ENCODE assay signal across 10 cellular contexts in the genomic region with DNA sequence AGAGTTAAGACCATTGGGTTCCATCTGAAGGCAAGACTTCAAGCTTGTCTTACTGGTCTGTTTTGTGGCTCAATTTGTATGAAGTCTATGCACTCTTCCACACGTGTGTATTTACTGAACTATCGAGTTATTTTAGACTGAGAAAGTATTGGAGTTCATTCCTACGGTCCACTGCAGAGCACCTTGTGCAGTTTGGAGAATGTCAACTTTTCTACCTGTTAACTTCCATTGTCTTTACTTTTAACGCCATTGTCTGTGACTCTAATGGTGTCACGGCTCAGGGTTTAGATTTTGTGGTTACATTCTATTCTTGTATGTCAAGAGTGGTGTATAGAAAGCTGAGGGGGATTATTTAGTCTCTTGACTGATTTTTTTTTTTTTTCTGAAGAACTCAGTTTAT. TPM values are rescaled to one million over a fixed set of nuclear protein-coding genes. Genes with fewer than 3 reads are reported as not detected.
DNase-seq lines count a peak whose midpoint lies in the region; TF ChIP-seq lines count a peak whose summit lies in the region.
"Had no signal": no experiment of that assay in that cellular context is flagged by ENCODE, and none has a peak within 500 bp of the region (broad histone marks: within the 10 kb centered on the region; RNA-seq: fewer than 3 reads in every experiment).

No MANE protein-coding gene starts in this region.

- H3K27me3 ChIP-seq in SU-DHL-6 (ENCODE audit: low read length) (no peaks in the 10 kb centered on the region), esophagus squamous epithelium (no peaks in the 10 kb centered on the region), tibial artery (no peaks in the 10 kb centered on the region)

- no peaks in the 10 kb centered on the region for H3K9me2 ChIP-seq in SU-DHL-6 (replicated peaks; ENCODE audit: insufficient read depth, low read length)

- H3K79me2 ChIP-seq in SU-DHL-6 (ENCODE audit: insufficient read depth, low read length): peaks cover 87% of the 10 kb centered on the region

- H3K36me3 ChIP-seq in SU-DHL-6 (ENCODE audit: low read length) (peaks cover 19% of the 10 kb centered on the region), esophagus squamous epithelium (no peaks in the 10 kb centered on the region), tibial artery (no peaks in the 10 kb centered on the region)

- peak overlapping the region; percentile 73 for H3K4me2 ChIP-seq in SU-DHL-6 (ENCODE audit: low read depth, low read length, poor library complexity, severe bottlenecking)

- intact Hi-C loops in esophagus squamous epithelium (cut with DNase I) (loop anchor here (10.0 kb wide), 1 partner anchor 224 kb away; no protein-coding TSS in a partner anchor), tibial artery (cut with DNase I; ENCODE audit: low total_unique reads) (loop anchor here (5.0 to 10.0 kb wide), 3 partner anchors 53 to 227 kb away; no protein-coding TSS in a partner anchor)

- peaks cover 54% of the 10 kb centered on the region for H3K4me1 Mint-ChIP-seq in T-helper 1 cell treated with Interleukin-12 subunit alpha and Interleukin-12 subunit beta and Interleukin-4 antibody, amounts not matched to agents 30 μg/mL and 1 μg/mL, for 36 hours (ENCODE audit: low read depth)

- peak overlapping the region; percentile 96 for H3K4me3 Mint-ChIP-seq in T-helper 1 cell treated with Interleukin-12 subunit alpha and Interleukin-12 subunit beta and Interleukin-4 antibody, amounts not matched to agents 30 μg/mL and 1 μg/mL, for 36 hours

- H3K4me3 ChIP-seq in SU-DHL-6 (ENCODE audit: insufficient read depth, low read length, poor library complexity, severe bottlenecking) (peak overlapping the region; percentile 99), esophagus squamous epithelium (peak overlapping the region; percentile 76 to 97 (median 92)), skeletal muscle cell (ENCODE audit: low read depth, low read length) (peak overlapping the region; percentile 89), tibial artery (peak overlapping the region in 1 of 2 donors; percentile 72)

- no peak for TF ChIP-seq CTCF in SU-DHL-6 (IDR thresholded peaks at IDR 0.05; ENCODE audit: insufficient read depth, low read length, poor library complexity, severe bottlenecking)
- no peak for TF ChIP-seq CTCF in esophagus squamous epithelium (IDR thresholded peaks at IDR 0.05)
- no peak for TF ChIP-seq CTCF in tibial artery (IDR thresholded peaks at IDR 0.05)

- WGBS in esophagus squamous epithelium, 2 donors: 40% methylated on average over 5 of the region's 5 CpGs

- H3K4me1 ChIP-seq in esophagus squamous epithelium: peaks cover 19 to 80% (median 21%) of the 10 kb centered on the region in 3 donors
- H3K4me1 ChIP-seq in tibial artery: peaks cover 0 to 66% (median 3%) of the 10 kb centered on the region in 4 donors

- H3K9ac ChIP-seq in SU-DHL-6 (ENCODE audit: low read length): no peak overlapping the region; the same call in 1 of the 2 replicates

- no peak overlapping the region for H3K27ac ChIP-seq in SU-DHL-6 (ENCODE audit: low read depth, low read length)
- H3K27ac ChIP-seq in esophagus squamous epithelium: peak overlapping the region; percentile 68 to 100 (median 98)
- no peak overlapping the region for H3K27ac ChIP-seq in tibial artery

- no peak for TF ChIP-seq POLR2A in esophagus squamous epithelium (IDR thresholded peaks at IDR 0.05)

- DNase-seq in T-helper 1 cell: no peak
- no peak for DNase-seq in esophagus squamous epithelium (lab: John Stamatoyannopoulos, UW)
- DNase-seq in skeletal muscle cell (ENCODE audit: low read depth): no peak
- DNase-seq in ecto neural progenitor cell (ENCODE audit: low spot score): no peak
- no peak for DNase-seq in NCI-H82 treated with DMSO at 0.1 percent for 48 hours (lab: John Stamatoyannopoulos, UW; ENCODE audit: unreplicated experiment)
- DNase-seq in tibial artery: no peak
- DNase-seq: ACHN, Kasumi-1 had no signal

- peaks cover 72% of the 10 kb centered on the region for H4K20me1 ChIP-seq in SU-DHL-6 (ENCODE audit: low read depth, low read length)

- H3K27ac Mint-ChIP-seq in T-helper 1 cell treated with Interleukin-12 subunit alpha and Interleukin-12 subunit beta and Interleukin-4 antibody, amounts not matched to agents 30 μg/mL and 1 μg/mL, for 36 hours: peak overlapping the region; percentile 95

- no peak overlapping the region for H2AFZ ChIP-seq in SU-DHL-6 (ENCODE audit: low read depth, low read length, severe bottlenecking)

- H3F3A ChIP-seq in SU-DHL-6 (ENCODE audit: insufficient read depth): peaks cover 9% of the 10 kb centered on the region; the same call in 1 of the 2 replicates

- peaks cover 34% of the 10 kb centered on the region for H3K36me3 Mint-ChIP-seq in T-helper 1 cell treated with Interleukin-12 subunit alpha and Interleukin-12 subunit beta and Interleukin-4 antibody, amounts not matched to agents 30 μg/mL and 1 μg/mL, for 36 hours (ENCODE audit: low read depth)

- no peaks in the 10 kb centered on the region for H3K9me3 Mint-ChIP-seq in T-helper 1 cell treated with Interleukin-12 subunit alpha and Interleukin-12 subunit beta and Interleukin-4 antibody, amounts not matched to agents 30 μg/mL and 1 μg/mL, for 36 hours

- H3K27me3 Mint-ChIP-seq in T-helper 1 cell treated with Interleukin-12 subunit alpha and Interleukin-12 subunit beta and Interleukin-4 antibody, amounts not matched to agents 30 μg/mL and 1 μg/mL, for 36 hours (ENCODE audit: low read depth): no peaks in the 10 kb centered on the region

- no peaks in the 10 kb centered on the region for H3K9me3 ChIP-seq in SU-DHL-6 (ENCODE audit: insufficient read depth, low read length)
- H3K9me3 ChIP-seq in esophagus squamous epithelium: no peaks in the 10 kb centered on the region
- H3K9me3 ChIP-seq in tibial artery: no peaks in the 10 kb centered on the region

RNA-seq across cellular contexts. Expression of gene HIF1A, which starts 3.8 kb away (rescaled TPM):
- total RNA-seq in esophagus squamous epithelium: 100 to 1,000 TPM; 108 to 199 (median 127) TPM

Comparison
In these comparisons a context has a peak if more than half of its experiments do, and no peak if none do; other contexts are left out.
1. H3K27ac ChIP-seq: peak in esophagus squamous epithelium (4 of 4); none in SU-DHL-6 (single experiment) and tibial artery (0 of 2).